Comparison of ENCODE assay signal across 13 cellular contexts in the genomic region with DNA sequence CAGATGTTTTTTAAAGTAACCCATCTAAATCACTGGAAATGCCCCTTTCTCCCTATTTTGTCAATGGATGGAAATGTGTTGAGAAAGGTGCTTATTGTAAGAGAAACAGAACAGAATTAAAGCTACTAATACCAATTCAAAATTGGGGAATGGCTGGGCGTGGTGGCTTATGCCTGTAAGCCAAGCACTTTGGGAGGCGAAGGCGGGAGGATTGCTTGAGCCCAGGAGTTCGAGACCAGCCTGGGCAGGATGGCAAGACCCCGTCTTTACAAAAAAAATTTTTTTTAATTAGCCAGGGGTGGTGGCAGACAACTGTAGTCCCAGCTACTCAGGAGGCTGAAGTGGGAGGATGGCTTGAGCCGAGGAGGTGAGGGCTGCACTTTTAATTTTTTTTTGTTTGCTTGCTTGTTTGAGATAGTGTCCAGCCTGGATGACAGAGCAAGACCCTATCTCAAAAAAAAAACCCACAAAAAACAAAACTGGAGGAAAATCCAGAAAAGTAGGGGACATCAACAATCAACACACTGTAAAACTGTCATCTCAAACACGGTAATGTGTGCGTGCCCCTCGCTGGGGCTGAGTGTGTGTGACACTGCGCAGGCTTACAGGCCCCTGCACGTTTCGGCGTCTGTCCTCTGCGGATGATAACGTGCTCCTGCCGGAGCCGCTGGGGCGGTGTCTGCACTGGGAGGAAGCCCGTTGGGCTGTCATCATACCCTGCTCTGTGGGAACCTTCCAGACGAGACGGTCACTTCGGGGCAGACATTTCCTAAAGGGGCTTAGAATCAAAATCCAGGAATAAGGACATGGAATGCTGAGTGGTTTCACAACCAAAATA. TPM values are rescaled to one million over a fixed set of nuclear protein-coding genes. Genes with fewer than 3 reads are reported as not detected.
DNase-seq lines count a peak whose midpoint lies in the region; ATAC-seq and TF ChIP-seq lines count a peak whose summit lies in the region.
"Had no signal": no experiment of that assay in that cellular context is flagged by ENCODE, and none has a peak within 500 bp of the region (broad histone marks: within the 10 kb centered on the region; RNA-seq: fewer than 3 reads in every experiment).

No MANE protein-coding gene starts in this region.

- H3K27ac Mint-ChIP-seq in mesothelial cell of epicardium: peak overlapping the region; percentile 86
- H3K27ac Mint-ChIP-seq: activated naive CD8-positive, alpha-beta T cell treated with anti-CD3 and anti-CD28 coated beads for 36 hours had no signal

- peaks cover 44% of the 10 kb centered on the region for H3K4me1 Mint-ChIP-seq in mesothelial cell of epicardium

- no peak for TF ChIP-seq CTCF in foreskin keratinocyte (conservative IDR thresholded peaks at IDR 0.05)
- TF ChIP-seq CTCF in mesothelial cell of epicardium (IDR thresholded peaks at IDR 0.05; ENCODE audit: unreplicated experiment): no peak
- no peak for TF ChIP-seq CTCF in upper lobe of right lung (IDR thresholded peaks at IDR 0.05)

- no peak overlapping the region for H3K4me3 Mint-ChIP-seq in mesothelial cell of epicardium
- H3K4me3 Mint-ChIP-seq: activated naive CD8-positive, alpha-beta T cell treated with anti-CD3 and anti-CD28 coated beads for 36 hours had no signal

- peaks cover 7% of the 10 kb centered on the region for H3K9me3 Mint-ChIP-seq in mesothelial cell of epicardium
- H3K9me3 Mint-ChIP-seq: activated naive CD8-positive, alpha-beta T cell treated with anti-CD3 and anti-CD28 coated beads for 36 hours had no signal

- no peaks in the 10 kb centered on the region for H3K9me3 ChIP-seq in upper lobe of right lung
- H3K9me3 ChIP-seq: tibial nerve had no signal

- no peaks in the 10 kb centered on the region for H3K27me3 Mint-ChIP-seq in mesothelial cell of epicardium (ENCODE audit: low read depth)

- peak; percentile 69 for ATAC-seq in foreskin keratinocyte
- ATAC-seq in upper lobe of right lung: no peak
- ATAC-seq in HG02852 (IDR thresholded peaks at IDR 0.05; ENCODE audit: unreplicated experiment): no peak

- intact Hi-C loops in upper lobe of right lung (cut with DNase I): no loop called here

- no peak overlapping the region for H3K4me3 ChIP-seq in upper lobe of right lung
- H3K4me3 ChIP-seq: tibial nerve had no signal

- H3K27me3 ChIP-seq in foreskin keratinocyte: no peaks in the 10 kb centered on the region
- H3K27me3 ChIP-seq in upper lobe of right lung: no peaks in the 10 kb centered on the region
- H3K27me3 ChIP-seq: tibial nerve had no signal

- H3K27ac ChIP-seq in foreskin keratinocyte (no peak overlapping the region), upper lobe of right lung (peak overlapping the region; percentile 87)

- H3K4me1 ChIP-seq in foreskin keratinocyte (peaks cover 7% of the 10 kb centered on the region), upper lobe of right lung (peaks cover 43% of the 10 kb centered on the region)

- no peaks in the 10 kb centered on the region for H3K36me3 ChIP-seq in upper lobe of right lung
- H3K36me3 ChIP-seq: tibial nerve had no signal

- DNase-seq in activated effector memory CD4-positive, alpha-beta T cell treated with anti-CD3 and anti-CD28 coated beads, Interleukin-2, amount 50 U/mL, for 16 hours: peak; percentile 34
- DNase-seq in activated effector memory CD4-positive, alpha-beta T cell treated with Interleukin-2 at 50 U/mL for 16 hours: no peak
- peak in 1 of 2 donors; percentile 30 for DNase-seq in foreskin keratinocyte
- DNase-seq in mesothelial cell of epicardium (ENCODE audit: low spot score in 2 of 2, unreplicated experiment in 2 of 2): peak in 1 of 2 experiments; percentile 19
- no peak for DNase-seq in upper lobe of right lung
- no peak for DNase-seq in hypothalamus (lab: John Stamatoyannopoulos, UW)
- DNase-seq in DMS53 (lab: John Stamatoyannopoulos, UW): no peak
- DNase-seq: activated naive CD8-positive, alpha-beta T cell treated with anti-CD3 and anti-CD28 coated beads for 36 hours; glutamatergic neuron; midbrain; retina had no signal

- H3K36me3 Mint-ChIP-seq in mesothelial cell of epicardium: peaks cover 10% of the 10 kb centered on the region
- H3K36me3 Mint-ChIP-seq: activated naive CD8-positive, alpha-beta T cell treated with anti-CD3 and anti-CD28 coated beads for 36 hours had no signal

RNA-seq across cellular contexts. Expression of a gene that starts 11.6 kb away (rescaled TPM):
- 15.6 and 18.3 TPM in 2 replicates for total RNA-seq in foreskin keratinocyte
- polyA plus RNA-seq in foreskin keratinocyte: 12.2 and 13.3 TPM in 2 replicates
- total RNA-seq in mesothelial cell of epicardium: 62.5 to 64.7 TPM (median 63.4 TPM) in 3 replicates
- 29.0 TPM for total RNA-seq in upper lobe of right lung
